In the genomic region with DNA sequence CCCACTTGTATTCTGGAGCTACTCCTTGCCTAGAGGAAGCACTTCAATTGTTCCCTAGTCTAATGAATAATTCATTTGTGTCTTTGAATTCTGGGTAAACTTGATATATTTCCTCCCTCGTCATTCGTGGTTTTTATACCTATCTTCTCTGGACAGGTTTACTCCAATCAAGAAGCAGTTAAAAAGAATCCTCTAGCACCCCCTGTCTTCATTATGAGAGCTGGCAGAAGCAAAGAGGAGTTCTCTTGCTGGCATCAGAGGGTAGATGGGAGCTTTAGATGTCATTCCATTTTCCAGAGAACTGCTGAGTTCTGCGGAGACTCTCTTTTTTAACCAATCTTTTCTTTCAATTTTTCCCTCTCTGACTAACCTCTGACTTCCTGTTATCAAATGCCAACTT, we compare ENCODE assay signal across 17 cellular contexts.
DNase-seq lines count a peak whose midpoint lies in the region; ATAC-seq and TF ChIP-seq lines count a peak whose summit lies in the region.
"Had no signal": no experiment of that assay in that cellular context is flagged by ENCODE, and none has a peak within 500 bp of the region (broad histone marks: within the 10 kb centered on the region; RNA-seq: fewer than 3 reads in every experiment).

No MANE protein-coding gene starts in this region.

- peak; percentile 56 for TF ChIP-seq CTCF in H9 (conservative IDR thresholded peaks at IDR 0.05)

- H3K4me3 Mint-ChIP-seq in H9 = no peak overlapping the region
- no peak overlapping the region for H3K4me3 Mint-ChIP-seq in activated CD4-positive, alpha-beta T cell treated with anti-CD3 and anti-CD28 coated beads, Interleukin-2, amount 10 ng/mL, durations not matched to agents 7 days and 5 days
- H3K4me3 Mint-ChIP-seq: B cell had no signal

- no peak overlapping the region for H3K18ac ChIP-seq in H9 (ENCODE audit: insufficient read length, low read depth, low read length)
- no peak overlapping the region for H3K18ac ChIP-seq in mesenchymal stem cell (ENCODE audit: low read depth in 1 of 2, low read length in 2 of 2)

- H3K27me3 ChIP-seq in H9 (ENCODE audit: insufficient read depth, low read length) = no peaks in the 10 kb centered on the region
- H3K27me3 ChIP-seq in mesenchymal stem cell (ENCODE audit: control insufficient read depth in 1 of 2, insufficient read depth in 1 of 2, low read length in 2 of 2) = no peaks in the 10 kb centered on the region

- POLR2A ChIA-PET in activated CD4-positive, alpha-beta T cell treated with anti-CD3 and anti-CD28 coated beads, Interleukin-2, amount 10 ng/mL, durations not matched to agents 7 days and 5 days (lab: Charles Lee) = no interaction called here

- no peaks in the 10 kb centered on the region; the same call in 1 of the 2 replicates for H3K27me3 Mint-ChIP-seq in H9 (ENCODE audit: low read depth)
- H3K27me3 Mint-ChIP-seq in activated CD4-positive, alpha-beta T cell treated with anti-CD3 and anti-CD28 coated beads, Interleukin-2, amount 10 ng/mL, durations not matched to agents 7 days and 5 days = no peaks in the 10 kb centered on the region

- H2BK15ac ChIP-seq in H9 (ENCODE audit: low read depth, low read length) (no peak overlapping the region), mesenchymal stem cell (ENCODE audit: low read depth, poor library complexity, severe bottlenecking) (no peak overlapping the region)

- no peaks in the 10 kb centered on the region for H3K79me1 ChIP-seq in H9 (ENCODE audit: insufficient read depth, low read depth, low read length, poor library complexity, severe bottlenecking)
- no peaks in the 10 kb centered on the region for H3K79me1 ChIP-seq in mesenchymal stem cell (replicated peaks; ENCODE audit: low read length, poor library complexity, severe bottlenecking)

- H3K4me3 ChIP-seq in mesenchymal stem cell (ENCODE audit: insufficient read depth in 1 of 2, low read depth in 1 of 2, low read length in 2 of 2) = no peak overlapping the region
- H3K4me3 ChIP-seq: GM12878 had no signal

- H4K20me1 ChIP-seq in H9 (ENCODE audit: control insufficient read depth, insufficient read depth, insufficient read length) = no peaks in the 10 kb centered on the region

- H2BK5ac ChIP-seq in H9 (ENCODE audit: insufficient read length, low read length) = no peak overlapping the region
- H2BK5ac ChIP-seq in mesenchymal stem cell (ENCODE audit: low read depth, low read length, poor library complexity, severe bottlenecking) = peak overlapping the region; percentile 31

- H3K4me1 ChIP-seq in H9 (ENCODE audit: insufficient read depth, low read length) = no peaks in the 10 kb centered on the region
- no peaks in the 10 kb centered on the region for H3K4me1 ChIP-seq in mesenchymal stem cell (ENCODE audit: control insufficient read depth, insufficient read depth, low read depth, low read length)

- no CpG with 5 or more reads among the region's 3 CpGs for WGBS in H9 (ENCODE audit: extremely low coverage, insufficient read length, low lambda C conversion rate)
- 94% methylated on average over 1 of the region's 3 CpGs for WGBS in mesenchymal stem cell

- H2BK20ac ChIP-seq in H9 (ENCODE audit: low read depth, low read length, poor library complexity, severe bottlenecking) = no peak overlapping the region

- no peak overlapping the region for H2BK120ac ChIP-seq in H9 (ENCODE audit: low read depth, low read length, poor library complexity, severe bottlenecking)
- H2BK120ac ChIP-seq in mesenchymal stem cell (ENCODE audit: low read depth, low read length) = no peak overlapping the region

- no peak overlapping the region for H4K8ac ChIP-seq in H9 (replicated peaks; ENCODE audit: insufficient read length, low read depth, low read length)
- H4K8ac ChIP-seq in mesenchymal stem cell (ENCODE audit: low read length) = no peak overlapping the region

- H3K36me3 ChIP-seq in mesenchymal stem cell (ENCODE audit: control insufficient read depth in 1 of 2, insufficient read depth in 2 of 2, low read depth in 1 of 2, low read length in 2 of 2) = no peaks in the 10 kb centered on the region

- no peak overlapping the region for H3K9ac ChIP-seq in H9 (ENCODE audit: extremely low read depth, insufficient read length, low read length)
- no peak overlapping the region for H3K9ac ChIP-seq in mesenchymal stem cell (ENCODE audit: low read length)
- H3K9ac ChIP-seq: KMS-11 had no signal

- H2BK12ac ChIP-seq in H9 (ENCODE audit: insufficient read length, low read depth, low read length) = no peak overlapping the region
- H2BK12ac ChIP-seq in mesenchymal stem cell (ENCODE audit: low read length in 2 of 2) = no peak overlapping the region

- peaks cover 7 to 27% (median 15%) of the 10 kb centered on the region in 3 experiments for H3K36me3 Mint-ChIP-seq in H9 (ENCODE audit: insufficient read depth in 1 of 3, low read depth in 3 of 3)
- no peaks in the 10 kb centered on the region for H3K36me3 Mint-ChIP-seq in activated CD4-positive, alpha-beta T cell treated with anti-CD3 and anti-CD28 coated beads, Interleukin-2, amount 10 ng/mL, durations not matched to agents 7 days and 5 days (ENCODE audit: low read depth)

- H4K91ac ChIP-seq in H9 (ENCODE audit: insufficient read length, low read depth, low read length) (no peak overlapping the region), mesenchymal stem cell (ENCODE audit: low read length) (no peak overlapping the region)

- no peaks in the 10 kb centered on the region for H3K9me3 ChIP-seq in H9 (ENCODE audit: control insufficient read depth, low read depth, low read length)
- peaks cover 41% of the 10 kb centered on the region for H3K9me3 ChIP-seq in mesenchymal stem cell (ENCODE audit: control insufficient read depth, low read length)

- H2AFZ ChIP-seq in H9 (ENCODE audit: low read length) = no peak overlapping the region
- no peak overlapping the region for H2AFZ ChIP-seq in mesenchymal stem cell (ENCODE audit: low read depth, low read length)

- H3K4me1 Mint-ChIP-seq in H9 = no peaks in the 10 kb centered on the region
- no peaks in the 10 kb centered on the region for H3K4me1 Mint-ChIP-seq in activated CD4-positive, alpha-beta T cell treated with anti-CD3 and anti-CD28 coated beads, Interleukin-2, amount 10 ng/mL, durations not matched to agents 7 days and 5 days
- H3K4me1 Mint-ChIP-seq: B cell had no signal

- no peak overlapping the region for H3T11ph ChIP-seq in H9 (ENCODE audit: low read length)

- CTCF ChIA-PET in activated CD4-positive, alpha-beta T cell treated with anti-CD3 and anti-CD28 coated beads, Interleukin-2, amount 10 ng/mL, durations not matched to agents 7 days and 5 days (lab: Charles Lee) = no interaction called here

- H2AK5ac ChIP-seq in H9 (ENCODE audit: insufficient read length, low read length) (no peak overlapping the region), mesenchymal stem cell (ENCODE audit: low read length, severe bottlenecking) (no peak overlapping the region)

- H3K4me2 ChIP-seq in H9 (ENCODE audit: insufficient read depth, insufficient read length, low read length) (no peak overlapping the region), mesenchymal stem cell (ENCODE audit: low read length, poor library complexity, severe bottlenecking) (no peak overlapping the region)
- H3K4me2 ChIP-seq: KMS-11 had no signal

- no peak overlapping the region for H4K5ac ChIP-seq in H9 (ENCODE audit: insufficient read length, low read depth, low read length)

- H3K27ac ChIP-seq in H9 (ENCODE audit: insufficient read length, low read depth, low read length) = no peak overlapping the region
- no peak overlapping the region for H3K27ac ChIP-seq in mesenchymal stem cell (ENCODE audit: low read length, poor library complexity, severe bottlenecking)
- H3K27ac ChIP-seq: KMS-11 had no signal

- no peaks in the 10 kb centered on the region for H3K79me2 ChIP-seq in H9 (ENCODE audit: insufficient read depth, low read length)

- no peaks in the 10 kb centered on the region for H3K23me2 ChIP-seq in H9 (ENCODE audit: insufficient read length, low read depth, low read length, poor library complexity, severe bottlenecking)

- H3K23ac ChIP-seq in H9 (ENCODE audit: insufficient read length, low read depth, low read length) (no peak overlapping the region), mesenchymal stem cell (ENCODE audit: low read length in 2 of 2) (no peak overlapping the region)

- ATAC-seq in HG03442 (IDR thresholded peaks at IDR 0.05; ENCODE audit: unreplicated experiment) (no peak), HG03565 (IDR thresholded peaks at IDR 0.05; ENCODE audit: unreplicated experiment) (no peak), GM21619 (IDR thresholded peaks at IDR 0.05; ENCODE audit: unreplicated experiment) (no peak)
- ATAC-seq: GM12878 had no signal

- no peak overlapping the region for H3K56ac ChIP-seq in H9 (ENCODE audit: insufficient read length, low read depth, low read length)

- DNase-seq in DMS53 (lab: John Stamatoyannopoulos, UW) (peak; percentile 42), H9 (no peak), NCI-H748 treated with DMSO at 0.1 percent for 48 hours (lab: John Stamatoyannopoulos, UW) (peak; percentile 38), mesenchymal stem cell (no peak)
- DNase-seq in activated CD4-positive, alpha-beta T cell treated with anti-CD3 and anti-CD28 coated beads, Interleukin-2, amount 10 ng/mL, durations not matched to agents 7 days and 5 days = no peak
- DNase-seq: DMS79 treated with DMSO at 0.1 percent for 48 hours, NCI-H1417 treated with DMSO at 0.1 percent for 48 hours, NCI-H187, NCI-H2227 treated with DMSO at 0.1 percent for 48 hours, NCI-H510A, Right ventricle myocardium superior had no signal

- peaks cover 27 to 36% of the 10 kb centered on the region in 2 experiments for H3K9me3 Mint-ChIP-seq in H9
- H3K9me3 Mint-ChIP-seq in activated CD4-positive, alpha-beta T cell treated with anti-CD3 and anti-CD28 coated beads, Interleukin-2, amount 10 ng/mL, durations not matched to agents 7 days and 5 days = peaks cover 10% of the 10 kb centered on the region

- H3K14ac ChIP-seq in H9 (ENCODE audit: insufficient read depth, low read length) (no peak overlapping the region), mesenchymal stem cell (ENCODE audit: low read length in 2 of 2) (no peak overlapping the region)

- no peak overlapping the region for H3K27ac Mint-ChIP-seq in H9
- no peak overlapping the region for H3K27ac Mint-ChIP-seq in activated CD4-positive, alpha-beta T cell treated with anti-CD3 and anti-CD28 coated beads, Interleukin-2, amount 10 ng/mL, durations not matched to agents 7 days and 5 days
- H3K27ac Mint-ChIP-seq: B cell had no signal

- no peak overlapping the region for H3K4ac ChIP-seq in H9 (ENCODE audit: low read depth, low read length)
- no peak overlapping the region for H3K4ac ChIP-seq in mesenchymal stem cell (ENCODE audit: low read depth in 1 of 2, low read length in 2 of 2)

Comparison
In these comparisons a context has a peak if more than half of its experiments do, and no peak if none do; other contexts are left out.
1. DNase-seq: peak in DMS53 (single experiment) and NCI-H748 treated with DMSO at 0.1 percent for 48 hours (single experiment); none in H9 (single experiment), mesenchymal stem cell (single experiment) and activated CD4-positive, alpha-beta T cell treated with anti-CD3 and anti-CD28 coated beads, Interleukin-2, amount 10 ng/mL, durations not matched to agents 7 days and 5 days (single experiment).